Comparison of ENCODE assay signal across 21 cellular contexts in genomic region chr2:104866883-104867350, GRCh38.
DNase-seq lines count a peak whose midpoint lies in the region; TF ChIP-seq lines count a peak whose summit lies in the region.
"Had no signal": no experiment of that assay in that cellular context is flagged by ENCODE, and none has a peak within 500 bp of the region (broad histone marks: within the 10 kb centered on the region; RNA-seq: fewer than 3 reads in every experiment).

No MANE protein-coding gene starts in this region.

- H3K27me3 Mint-ChIP-seq in nephron (ENCODE audit: low read depth), result peaks cover 100% of the 10 kb centered on the region

- peaks cover 21% of the 10 kb centered on the region for H3K4me1 Mint-ChIP-seq in nephron

- no peaks in the 10 kb centered on the region for H3K36me3 Mint-ChIP-seq in nephron (ENCODE audit: low read depth)
- H3K36me3 Mint-ChIP-seq: activated naive CD4-positive, alpha-beta T cell treated with anti-CD3 and anti-CD28 coated beads, Interleukin-2, amount 10 ng/mL, durations not matched to agents 7 days and 5 days had no signal

- no peak for TF ChIP-seq CTCF in nephron (IDR thresholded peaks at IDR 0.05; ENCODE audit: unreplicated experiment in 3 of 3)

- peak overlapping the region; percentile 91 for H3K27ac ChIP-seq in angular gyrus (ENCODE audit: low read depth, low read length)
- H3K27ac ChIP-seq: ascending aorta, stomach had no signal

- intact Hi-C loops in head of caudate nucleus (cut with DNase I), result no loop called here

- no peaks in the 10 kb centered on the region for H3K9me3 Mint-ChIP-seq in nephron
- H3K9me3 Mint-ChIP-seq: activated B cell treated with CpG ODN at 0.5 μM for 24 hours; activated naive CD4-positive, alpha-beta T cell treated with anti-CD3 and anti-CD28 coated beads, Interleukin-2, amount 10 ng/mL, durations not matched to agents 7 days and 5 days; activated T-cell treated with anti-CD3 and anti-CD28 coated beads, Interleukin-2, amount 50 U/mL, for 4 hours had no signal

- peak overlapping the region in 2 of 3 experiments; percentile 54 to 61 for H3K4me3 Mint-ChIP-seq in nephron
- H3K4me3 Mint-ChIP-seq: activated B cell treated with CpG ODN at 0.5 μM for 24 hours; activated naive CD4-positive, alpha-beta T cell treated with anti-CD3 and anti-CD28 coated beads, Interleukin-2, amount 10 ng/mL, durations not matched to agents 7 days and 5 days; activated T-cell treated with anti-CD3 and anti-CD28 coated beads, Interleukin-2, amount 50 U/mL, for 4 hours had no signal

- peak in 22 of 42 donors; percentile 24 to 80 (median 56) for DNase-seq in head of caudate nucleus
- DNase-seq in activated T-cell treated with anti-CD3 and anti-CD28 coated beads, Interleukin-2, amount 50 U/mL, for 48 hours, result no peak
- DNase-seq in NCI-H2107 treated with DMSO at 0.1 percent for 48 hours (lab: John Stamatoyannopoulos, UW; ENCODE audit: unreplicated experiment), result no peak
- DNase-seq in NCI-H345 treated with DMSO at 0.1 percent for 48 hours (lab: John Stamatoyannopoulos, UW; ENCODE audit: unreplicated experiment), result no peak
- no peak for DNase-seq in activated CD4-positive, CD25-positive, alpha-beta regulatory T cell (lab: John Stamatoyannopoulos, UW)
- DNase-seq: activated B cell treated with CpG ODN at 0.5 μM for 24 hours; activated naive CD4-positive, alpha-beta T cell treated with anti-CD3 and anti-CD28 coated beads, Interleukin-2, amount 10 ng/mL, durations not matched to agents 7 days and 5 days; activated T-cell treated with anti-CD3 and anti-CD28 coated beads, Interleukin-2, amount 50 U/mL, for 4 hours; AML-193; DND-41; Kasumi-1; midbrain; NCI-H1048; NCI-H2029; NCI-H510A; NK-92 treated with Interleukin-12 subunit alpha and Interleukin-12 subunit beta, amount 100 ng/mL, for 24 hours; stimulated activated CD4-positive, alpha-beta T cell treated with anti-CD3 and anti-CD28 coated beads, Interleukin-4, amount 100 ng/mL, for 4 hours; stomach had no signal

- H3K27ac Mint-ChIP-seq in nephron, result peak overlapping the region; percentile 0 to 86 (median 80)
- H3K27ac Mint-ChIP-seq: activated B cell treated with CpG ODN at 0.5 μM for 24 hours; activated naive CD4-positive, alpha-beta T cell treated with anti-CD3 and anti-CD28 coated beads, Interleukin-2, amount 10 ng/mL, durations not matched to agents 7 days and 5 days had no signal

Comparison
In these comparisons a context has a peak if more than half of its experiments do, and no peak if none do; other contexts are left out.
1. DNase-seq: peak in head of caudate nucleus (22 of 42); none in activated T-cell treated with anti-CD3 and anti-CD28 coated beads, Interleukin-2, amount 50 U/mL, for 48 hours (0 of 2), NCI-H2107 treated with DMSO at 0.1 percent for 48 hours (single experiment), NCI-H345 treated with DMSO at 0.1 percent for 48 hours (single experiment) and activated CD4-positive, CD25-positive, alpha-beta regulatory T cell (0 of 4).